In the genomic region with DNA sequence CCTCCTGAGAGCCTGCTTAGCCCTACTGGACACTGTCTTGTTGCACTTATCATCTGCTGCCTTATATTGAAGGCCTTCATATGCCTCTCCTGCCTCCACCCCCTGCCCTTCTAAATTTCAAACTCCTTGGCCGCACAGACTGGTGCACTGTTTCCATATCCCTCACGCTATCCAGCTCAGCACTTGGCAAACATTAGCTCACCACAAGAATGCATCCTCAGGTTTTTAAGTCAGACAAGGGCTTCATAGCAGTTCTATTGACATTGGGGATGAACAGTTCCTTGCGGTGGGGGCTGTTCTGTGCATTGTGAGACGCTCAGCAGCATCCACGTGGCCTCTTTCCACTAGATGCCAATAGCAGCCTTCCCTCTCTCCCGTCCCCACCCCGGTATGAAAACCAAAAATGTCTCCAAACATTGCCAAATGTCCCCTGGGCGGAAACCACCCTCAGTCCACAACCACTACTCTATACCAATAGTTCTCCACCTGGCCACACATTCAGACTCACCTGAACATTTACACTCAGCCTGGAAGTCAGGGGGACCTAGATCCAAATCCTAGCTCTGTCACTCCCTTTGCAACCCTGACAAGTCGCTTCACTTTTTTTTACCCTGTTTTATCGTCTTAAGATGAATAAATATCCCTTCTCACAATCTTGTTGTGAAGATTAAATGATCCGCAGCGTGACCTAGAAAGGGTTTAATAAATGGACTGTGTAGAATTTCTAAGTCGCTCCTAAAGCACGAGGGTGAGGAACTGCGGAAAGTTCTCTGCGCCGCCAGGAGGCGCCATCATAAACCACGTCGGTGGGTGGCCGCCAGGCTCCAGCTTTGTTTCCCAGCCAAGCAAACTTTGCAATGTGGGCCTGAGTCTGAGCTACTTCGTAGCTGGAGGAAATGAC, we compare ENCODE assay signal across 8 cellular contexts. TPM values are rescaled to one million over a fixed set of nuclear protein-coding genes. Genes with fewer than 3 reads are reported as not detected.
A peak's percentile ranks its signal among the peaks of the same experiment; 100 is the strongest.
DNase-seq lines count a peak whose midpoint lies in the region; ATAC-seq and TF ChIP-seq lines count a peak whose summit lies in the region.

No MANE protein-coding gene starts in this region.

- H3K27ac ChIP-seq in AG04450 (ENCODE audit: low read depth, low read length) = no peak overlapping the region
- H3K27ac ChIP-seq in heart left ventricle = no peak overlapping the region

- 27 to 31% (median 30%) methylated on average over 22 of the region's 22 CpGs for WGBS in heart left ventricle, 4 donors

- no peak overlapping the region for H3K4me3 ChIP-seq in AG04450 (ENCODE audit: low read depth, low read length)
- no peak overlapping the region for H3K4me3 ChIP-seq in heart left ventricle

- intact Hi-C loops in heart left ventricle (cut with DNase I) = no loop called here

- DNase-seq in AG04450 (ENCODE audit: low read depth, low spot score) (no peak), GM19238 (ENCODE audit: insufficient read length, low spot score) (peak; percentile 31), OCI-M1 (lab: John Stamatoyannopoulos, UW) (peak; percentile 72), heart left ventricle (peak in 4 of 5 donors; percentile 39 to 67 (median 42))
- DNase-seq in activated naive CD4-positive, alpha-beta T cell (lab: John Stamatoyannopoulos, UW) = peak in 3 of 4 experiments; percentile 14 to 61 (median 33)
- peak; percentile 11 to 54 (median 41) for DNase-seq in stimulated activated CD4-positive, alpha-beta T cell treated with anti-CD3 and anti-CD28 coated beads, Interleukin-12 subunit alpha, Interleukin-12 subunit beta, amount 100 ng/mL, for 48 hours (ENCODE audit: low read depth in 2 of 3, low spot score in 1 of 3)

- no peaks in the 10 kb centered on the region for H3K27me3 ChIP-seq in AG04450 (ENCODE audit: control insufficient read depth, insufficient read depth, low read length)
- H3K27me3 ChIP-seq in heart left ventricle = peaks cover 0 to 58% (median 13%) of the 10 kb centered on the region in 9 donors

- POLR2A ChIA-PET in AG04450 (lab: Yijun Ruan, JAX) = no interaction called here

- peak; percentile 66 for TF ChIP-seq CTCF in AG04450 (IDR thresholded peaks at IDR 0.05; ENCODE audit: low read depth, low read length)
- peak in 11 of 12 donors; percentile 20 to 76 (median 43) for TF ChIP-seq CTCF in heart left ventricle (IDR thresholded peaks at IDR 0.05)

- CTCF ChIA-PET in AG04450 (lab: Charles Lee) = interaction anchor here (0.6 to 3.1 kb wide), 8 partner anchors 8 to 50 kb away, joined by 3 to 19 read pairs (median 3); no protein-coding TSS in a partner anchor

- TF ChIP-seq POLR2A in heart left ventricle (IDR thresholded peaks at IDR 0.05) = no peak

- H3K9me3 ChIP-seq in AG04450 (ENCODE audit: control insufficient read depth, insufficient read depth, low read length) (no peaks in the 10 kb centered on the region), heart left ventricle (no peaks in the 10 kb centered on the region)

- H3K36me3 ChIP-seq in heart left ventricle = no peaks in the 10 kb centered on the region

- H3K4me1 ChIP-seq in heart left ventricle = peaks cover 0 to 19% (median 0%) of the 10 kb centered on the region in 12 donors

- no peak for ATAC-seq in heart left ventricle
- ATAC-seq in GM18907 (IDR thresholded peaks at IDR 0.05; ENCODE audit: unreplicated experiment) = no peak
- no peak for ATAC-seq in HG02678 (IDR thresholded peaks at IDR 0.05; ENCODE audit: unreplicated experiment)

RNA-seq across cellular contexts. Expression of a gene that starts 3.6 kb away (rescaled TPM):
- polyA plus RNA-seq in AG04450 (2011; rRNA removed) (not detected in 2 replicates), heart left ventricle (under 1 TPM in 1 of 2 donors, not detected in 1; 0.07 TPM)
- not detected in 2 replicates for polyA minus RNA-seq in AG04450 (2011; rRNA and poly(A)+ RNA removed)
- 1 to 10 TPM in 2 of 9 donors, not detected in 7; 1.6 to 2.0 TPM for total RNA-seq in heart left ventricle

RNA-seq across cellular contexts. Expression of a gene that starts 37.4 kb away (rescaled TPM):
- not detected in 2 replicates for polyA plus RNA-seq in AG04450 (2011; rRNA removed)
- not detected in 2 replicates for polyA minus RNA-seq in AG04450 (2011; rRNA and poly(A)+ RNA removed)
- total RNA-seq in heart left ventricle = under 1 TPM in 2 of 9 donors, not detected in 7; 0.12 to 0.53 TPM
- under 1 TPM in 1 of 2 donors, not detected in 1; 0.08 TPM for polyA plus RNA-seq in heart left ventricle

RNA-seq across cellular contexts. Expression of a gene that starts 51.7 kb away (rescaled TPM):
- polyA plus RNA-seq in AG04450 (2011; rRNA removed) (not detected in 2 replicates), heart left ventricle (not detected)
- polyA minus RNA-seq in AG04450 (2011; rRNA and poly(A)+ RNA removed) = not detected in 2 replicates
- total RNA-seq in heart left ventricle = not detected

RNA-seq across cellular contexts. Expression of a gene that starts 52.1 kb away (rescaled TPM):
- polyA plus RNA-seq in AG04450 (2011; rRNA removed) = not detected in 2 replicates
- polyA minus RNA-seq in AG04450 (2011; rRNA and poly(A)+ RNA removed) = not detected in 2 replicates
- total RNA-seq in heart left ventricle = not detected
- not detected for polyA plus RNA-seq in heart left ventricle
